Comparison of ENCODE assay signal across 10 cellular contexts in genomic region chr2:189407161-189407943, GRCh38. TPM values are rescaled to one million over a fixed set of nuclear protein-coding genes. Genes with fewer than 3 reads are reported as not detected.
DNase-seq lines count a peak whose midpoint lies in the region; ATAC-seq and TF ChIP-seq lines count a peak whose summit lies in the region.
"Had no signal": no experiment of that assay in that cellular context is flagged by ENCODE, and none has a peak within 500 bp of the region (broad histone marks: within the 10 kb centered on the region; RNA-seq: fewer than 3 reads in every experiment).

No MANE protein-coding gene starts in this region.

- 16 to 25% (median 22%) methylated on average over 3 of the region's 3 CpGs for WGBS in stomach, 5 donors

- CTCF ChIA-PET in OCI-LY7 (lab: Charles Lee; ENCODE audit: unreplicated experiment), result no interaction called here

- H3K27ac ChIP-seq in stomach (peak overlapping the region in 4 of 5 donors; percentile 35 to 68 (median 60)), OCI-LY7 (ENCODE audit: low read depth, low read length, poor library complexity, severe bottlenecking) (no peak overlapping the region)
- H3K27ac ChIP-seq: BLaER1 treated with 17β-estradiol and CSF1 and Interleukin-3, amounts not matched to agents 10 nM and 100 nM had no signal

- ATAC-seq in SK-N-SH treated with all-trans-retinoic acid at 6 μM for 48 hours, result peak; percentile 82

- no peaks in the 10 kb centered on the region for H3K9me2 ChIP-seq in OCI-LY7 (ENCODE audit: insufficient read depth, low read length)

- no TSS peak for BruUV-seq in OCI-LY7 (replicated peaks; lab: Mats Ljungman, UMichigan)

- no peaks in the 10 kb centered on the region for H3K36me3 ChIP-seq in stomach
- H3K36me3 ChIP-seq in OCI-LY7 (ENCODE audit: insufficient read depth, low read length), result no peaks in the 10 kb centered on the region
- H3K36me3 ChIP-seq: BLaER1 treated with 17β-estradiol and CSF1 and Interleukin-3, amounts not matched to agents 10 nM and 100 nM had no signal

- peak; percentile 11 for DNase-seq in NCI-H345 (lab: John Stamatoyannopoulos, UW)
- no peak for DNase-seq in NCI-H345 treated with DMSO at 0.1 percent for 48 hours (lab: John Stamatoyannopoulos, UW; ENCODE audit: unreplicated experiment)
- peak; percentile 76 for DNase-seq in fibroblast of pulmonary artery (ENCODE audit: low read depth)
- DNase-seq in stomach, result no peak
- DNase-seq in OCI-LY7 (ENCODE audit: low spot score), result no peak
- no peak for DNase-seq in amygdala (lab: John Stamatoyannopoulos, UW)
- no peak for DNase-seq in activated gamma-delta T cell treated with Interleukin-2 at 50 U/mL for 16 hours
- DNase-seq: activated gamma-delta T cell had no signal

- TF ChIP-seq POLR2A in stomach (IDR thresholded peaks at IDR 0.05), result no peak

- TF ChIP-seq EP300 in stomach (IDR thresholded peaks at IDR 0.05), result no peak

- no peak overlapping the region for H2AFZ ChIP-seq in OCI-LY7 (ENCODE audit: low read length)

- H4K20me1 ChIP-seq in OCI-LY7 (ENCODE audit: insufficient read depth, low read length), result no peaks in the 10 kb centered on the region
- H4K20me1 ChIP-seq: BLaER1 treated with 17β-estradiol and CSF1 and Interleukin-3, amounts not matched to agents 10 nM and 100 nM had no signal

- TF ChIP-seq CTCF in fibroblast of pulmonary artery (IDR thresholded peaks at IDR 0.05; ENCODE audit: low read length, missing control alignments) (no peak), stomach (IDR thresholded peaks at IDR 0.05) (no peak), OCI-LY7 (conservative IDR thresholded peaks at IDR 0.05; ENCODE audit: low read length) (no peak)

- H3K27me3 ChIP-seq in stomach, result no peaks in the 10 kb centered on the region
- H3K27me3 ChIP-seq: BLaER1 treated with 17β-estradiol and CSF1 and Interleukin-3, amounts not matched to agents 10 nM and 100 nM had no signal

- no peak overlapping the region for H3K4me2 ChIP-seq in OCI-LY7 (ENCODE audit: low read length)
- H3K4me2 ChIP-seq: BLaER1 treated with 17β-estradiol and CSF1 and Interleukin-3, amounts not matched to agents 10 nM and 100 nM had no signal

- intact Hi-C loops in stomach (cut with DNase I; ENCODE audit: low total_unique reads), result loop anchor here (10.0 kb wide), 1 partner anchor 313 kb away; no protein-coding TSS in a partner anchor
- intact Hi-C loops in OCI-LY7 (cut with micrococcal nuclease; ENCODE audit: unreplicated experiment), result no loop called here

- H3K9me3 ChIP-seq in stomach (no peaks in the 10 kb centered on the region), OCI-LY7 (ENCODE audit: low read length) (no peaks in the 10 kb centered on the region)
- H3K9me3 ChIP-seq: BLaER1 treated with 17β-estradiol and CSF1 and Interleukin-3, amounts not matched to agents 10 nM and 100 nM had no signal

- H3K4me1 ChIP-seq in stomach (peaks cover 0 to 21% (median 12%) of the 10 kb centered on the region in 4 donors), OCI-LY7 (ENCODE audit: insufficient read depth, low read length, poor library complexity, severe bottlenecking) (no peaks in the 10 kb centered on the region)
- H3K4me1 ChIP-seq: BLaER1 treated with 17β-estradiol and CSF1 and Interleukin-3, amounts not matched to agents 10 nM and 100 nM had no signal

- no peaks in the 10 kb centered on the region for H3K79me2 ChIP-seq in OCI-LY7 (ENCODE audit: insufficient read depth, low read depth, low read length)

- H3K4me3 ChIP-seq in fibroblast of pulmonary artery (replicated peaks; ENCODE audit: low read depth, low read length), result peak overlapping the region; percentile 17
- H3K4me3 ChIP-seq in stomach, result no peak overlapping the region
- no peak overlapping the region for H3K4me3 ChIP-seq in OCI-LY7 (ENCODE audit: low read depth, low read length, poor library complexity, severe bottlenecking)
- H3K4me3 ChIP-seq: BLaER1 treated with 17β-estradiol and CSF1 and Interleukin-3, amounts not matched to agents 10 nM and 100 nM had no signal

- POLR2A ChIA-PET in OCI-LY7 (lab: Charles Lee), result interaction anchor here (0.6 to 1.6 kb wide), 4 partner anchors 12 to 1861 kb away, joined by 3 read pairs; no protein-coding TSS in a partner anchor

TF ChIP-seq in SK-N-SH treated with all-trans-retinoic acid at 6 μM for 48 hours, 23 proteins besides CTCF, POLR2A, EP300 and RAD21:
- no peak for TF ChIP-seq POU6F1 (CRISPR knock-in tag; IDR thresholded peaks at IDR 0.05; ENCODE audit: borderline replicate concordance, low read depth)
- peak; percentile 90 for TF ChIP-seq ISL1 (CRISPR knock-in tag; IDR thresholded peaks at IDR 0.05)
- peak; percentile 95 for TF ChIP-seq TCF4 (CRISPR knock-in tag; IDR thresholded peaks at IDR 0.05; ENCODE audit: borderline replicate concordance)
- no peak for TF ChIP-seq CSDC2 (CRISPR knock-in tag; IDR thresholded peaks at IDR 0.05)
- 0 out of 2 replicates have a peak, but pooled peaks have one; percentile 35 for TF ChIP-seq PATZ1 (CRISPR knock-in tag; IDR thresholded peaks at IDR 0.05; ENCODE audit: borderline replicate concordance)
- no peak for TF ChIP-seq GLIS3 (CRISPR knock-in tag; IDR thresholded peaks at IDR 0.05)
- TF ChIP-seq TSHZ2 (CRISPR knock-in tag; IDR thresholded peaks at IDR 0.05), result peak; percentile 75
- TF ChIP-seq BACH2 (CRISPR knock-in tag; IDR thresholded peaks at IDR 0.05; ENCODE audit: borderline replicate concordance), result no peak

RNA-seq across cellular contexts. Expression of gene WDR75, which starts 33.9 kb away (rescaled TPM):
- total RNA-seq in stomach, result 10 to 100 TPM in 4 of 5 donors, 1 to 10 TPM in 1; 6.1 to 89.9 (median 66.9) TPM
- 10 to 100 TPM; 12.1 to 21.4 (median 14.0) TPM for polyA plus RNA-seq in stomach
- total RNA-seq in OCI-LY7 (2014; rRNA removed; shearing (Covaris generic)), result 44.1 and 79.6 TPM in 2 replicates
- total RNA-seq in OCI-LY7 (2022), result 53.6 and 55.7 TPM in 2 replicates

Comparison
In these comparisons a context has a peak if more than half of its experiments do, and no peak if none do; other contexts are left out.
1. DNase-seq: peak in NCI-H345 (single experiment) and fibroblast of pulmonary artery (single experiment); none in NCI-H345 treated with DMSO at 0.1 percent for 48 hours (single experiment), stomach (single experiment), OCI-LY7 (single experiment), amygdala (0 of 56) and activated gamma-delta T cell treated with Interleukin-2 at 50 U/mL for 16 hours (single experiment).